In the genomic region with DNA sequence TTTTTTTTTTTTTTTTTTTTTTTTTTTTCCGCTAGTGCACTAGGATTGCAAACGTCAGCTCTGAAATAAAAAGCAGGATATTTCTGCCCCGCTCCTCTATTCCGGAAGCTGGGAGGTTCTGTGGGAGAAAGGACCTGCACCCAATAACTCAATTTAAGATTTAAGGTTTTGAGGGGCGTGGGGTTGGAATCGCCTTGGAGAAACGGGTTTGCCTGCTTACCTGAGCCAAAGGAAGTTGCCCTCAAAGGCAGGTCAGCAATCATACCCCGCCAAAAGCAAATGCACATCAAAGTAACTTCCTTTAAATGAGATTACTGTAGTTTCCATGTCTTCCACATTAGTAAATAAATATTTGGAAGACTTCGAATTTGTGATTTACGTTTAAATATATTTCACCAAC, we compare ENCODE assay signal across 9 cellular contexts. TPM values are rescaled to one million over a fixed set of nuclear protein-coding genes. Genes with fewer than 3 reads are reported as not detected.
DNase-seq lines count a peak whose midpoint lies in the region; ATAC-seq and TF ChIP-seq lines count a peak whose summit lies in the region.
"Had no signal": no experiment of that assay in that cellular context is flagged by ENCODE, and none has a peak within 500 bp of the region (broad histone marks: within the 10 kb centered on the region; RNA-seq: fewer than 3 reads in every experiment).

No MANE protein-coding gene starts in this region.

- H3K27ac Mint-ChIP-seq in activated naive CD4-positive, alpha-beta T cell treated with anti-CD3 and anti-CD28 coated beads, Interleukin-2, amount 50 U/mL, for 24 hours = no peak overlapping the region

- H2BK5ac ChIP-seq in mesenchymal stem cell (ENCODE audit: low read depth, low read length, poor library complexity, severe bottlenecking) = no peak overlapping the region

- H2AK5ac ChIP-seq in mesenchymal stem cell (ENCODE audit: low read length, severe bottlenecking) = no peak overlapping the region

- peaks cover 61% of the 10 kb centered on the region for H3K79me2 ChIP-seq in mammary epithelial cell (ENCODE audit: insufficient read depth, low read length)

- TF ChIP-seq CTCF in mammary epithelial cell (conservative IDR thresholded peaks at IDR 0.05 in 1 of 2, IDR thresholded peaks at IDR 0.05 in 1 of 2; ENCODE audit: extremely low read depth in 1 of 2, insufficient read depth in 1 of 2, low read depth in 1 of 2, low read length in 2 of 2) (no peak), transverse colon (IDR thresholded peaks at IDR 0.05) (no peak)

- BruUV-seq in mammary epithelial cell (replicated peaks; lab: Mats Ljungman, UMichigan) = TSS peak; percentile 79

- no peaks in the 10 kb centered on the region for H3K9me3 Mint-ChIP-seq in activated naive CD4-positive, alpha-beta T cell treated with anti-CD3 and anti-CD28 coated beads, Interleukin-2, amount 50 U/mL, for 24 hours

- TF ChIP-seq POLR2A in transverse colon (IDR thresholded peaks at IDR 0.05) = no peak

- TF ChIP-seq EP300 in transverse colon (IDR thresholded peaks at IDR 0.05; ENCODE audit: low read depth) = no peak

- H3K27me3 ChIP-seq in mammary epithelial cell (ENCODE audit: insufficient read depth, low read length) (no peaks in the 10 kb centered on the region), mesenchymal stem cell (ENCODE audit: control insufficient read depth in 1 of 2, insufficient read depth in 1 of 2, low read length in 2 of 2) (peaks cover 9 to 44% of the 10 kb centered on the region in 2 experiments), transverse colon (peaks cover 11% of the 10 kb centered on the region)

- H3K4me1 ChIP-seq in mammary epithelial cell (ENCODE audit: insufficient read depth, low read length) (peaks cover 34% of the 10 kb centered on the region), mesenchymal stem cell (ENCODE audit: control insufficient read depth, insufficient read depth, low read depth, low read length) (peaks cover 16% of the 10 kb centered on the region), transverse colon (peaks cover 0 to 20% (median 8%) of the 10 kb centered on the region in 4 donors)

- no peak overlapping the region for H2BK15ac ChIP-seq in mesenchymal stem cell (ENCODE audit: low read depth, poor library complexity, severe bottlenecking)

- H3K36me3 Mint-ChIP-seq in activated naive CD4-positive, alpha-beta T cell treated with anti-CD3 and anti-CD28 coated beads, Interleukin-2, amount 50 U/mL, for 24 hours = no peaks in the 10 kb centered on the region

- intact Hi-C loops in mammary epithelial cell (cut with micrococcal nuclease) = loop anchor here (1.0 to 10.0 kb wide), 9 partner anchors 22 to 1203 kb away; no protein-coding TSS in a partner anchor
- intact Hi-C loops in transverse colon (cut with DNase I; ENCODE audit: low total_unique reads) = loop anchor here (1.0 kb wide), 1 partner anchor 25 kb away; no protein-coding TSS in a partner anchor

- no peak overlapping the region for H2BK12ac ChIP-seq in mesenchymal stem cell (ENCODE audit: low read length in 2 of 2)

- peak overlapping the region; percentile 74 for H3K9ac ChIP-seq in mammary epithelial cell (ENCODE audit: insufficient read depth, low read length)
- H3K9ac ChIP-seq in mesenchymal stem cell (ENCODE audit: low read length) = no peak overlapping the region
- H3K9ac ChIP-seq: BLaER1 had no signal

- H3K4me1 Mint-ChIP-seq in activated naive CD4-positive, alpha-beta T cell treated with anti-CD3 and anti-CD28 coated beads, Interleukin-2, amount 50 U/mL, for 24 hours = peaks cover 16% of the 10 kb centered on the region

- CTCF ChIA-PET in mammary epithelial cell (lab: Charles Lee; ENCODE audit: low non-redundant PET) = no interaction called here

- H3K9me3 ChIP-seq in mammary epithelial cell (replicated peaks; ENCODE audit: insufficient read depth, low read length) (no peaks in the 10 kb centered on the region), mesenchymal stem cell (ENCODE audit: control insufficient read depth, low read length) (no peaks in the 10 kb centered on the region), transverse colon (no peaks in the 10 kb centered on the region)

- H3K4me2 ChIP-seq in mammary epithelial cell (ENCODE audit: insufficient read depth, low read depth, low read length) (peak overlapping the region; percentile 98), mesenchymal stem cell (ENCODE audit: low read length, poor library complexity, severe bottlenecking) (peak overlapping the region; percentile 98)

- dilution Hi-C loops in mammary epithelial cell (cut with HindIII; ENCODE audit: low sequenced_read_pairs) = loop anchor here (5.0 kb wide), 2 partner anchors 53 to 183 kb away; no protein-coding TSS in a partner anchor

- H3K27me3 Mint-ChIP-seq in activated naive CD4-positive, alpha-beta T cell treated with anti-CD3 and anti-CD28 coated beads, Interleukin-2, amount 50 U/mL, for 24 hours = peaks cover 19% of the 10 kb centered on the region

- DNase-seq in activated naive CD4-positive, alpha-beta T cell treated with Interleukin-2 at 50 U/mL for 16 hours = no peak
- DNase-seq in mammary epithelial cell = no peak
- DNase-seq in mesenchymal stem cell = no peak
- peak; percentile 44 for DNase-seq in transverse colon
- DNase-seq in RKO (ENCODE audit: low spot score) = no peak
- DNase-seq in hypothalamus (lab: John Stamatoyannopoulos, UW) = no peak

- WGBS in mammary epithelial cell (ENCODE audit: low coverage, missing lambda C conversion rate) = 0% methylated on average over 9 of the region's 10 CpGs
- 0% methylated on average over 2 of the region's 10 CpGs for WGBS in mesenchymal stem cell
- 36% methylated on average over 6 to 10 of the region's 10 CpGs for WGBS in transverse colon (ENCODE audit: low coverage in 1 of 2), 2 donors

- H3K23ac ChIP-seq in mesenchymal stem cell (ENCODE audit: low read length in 2 of 2) = no peak overlapping the region

- H3K27ac ChIP-seq in mammary epithelial cell (ENCODE audit: insufficient read depth, low read depth, low read length) (peak overlapping the region; percentile 84), mesenchymal stem cell (ENCODE audit: low read length, poor library complexity, severe bottlenecking) (no peak overlapping the region), transverse colon (peak overlapping the region; percentile 77 to 83 (median 81))
- H3K27ac ChIP-seq: BLaER1 had no signal

- no peak overlapping the region for H4K91ac ChIP-seq in mesenchymal stem cell (ENCODE audit: low read length)

- in situ Hi-C loops in mammary epithelial cell (cut with MboI; ENCODE audit: low sequenced_read_pairs in 2 of 2) = loop anchor here (5.0 to 25.0 kb wide), 4 partner anchors 195 to 847 kb away; no protein-coding TSS in a partner anchor
- in situ Hi-C loops in transverse colon (cut with MboI; ENCODE audit: low pct_ligation_motif_present in 1 of 4, low pct_unique_long_range_greater_than_20kb in 1 of 4, low sequenced_read_pairs in 3 of 4) = loop anchor here in 1 of 4 donors (10.0 kb wide), 1 partner anchor 845 kb away; no protein-coding TSS in a partner anchor

- no peak for ATAC-seq in HG03045 (IDR thresholded peaks at IDR 0.05; ENCODE audit: unreplicated experiment)

- H3K18ac ChIP-seq in mesenchymal stem cell (ENCODE audit: low read depth in 1 of 2, low read length in 2 of 2) = no peak overlapping the region

- H3K4me3 ChIP-seq in mammary epithelial cell (replicated peaks in 1 of 3; ENCODE audit: insufficient read depth in 1 of 3, low read depth in 2 of 3, low read length in 3 of 3) (peak overlapping the region; percentile 78 to 83 (median 82)), mesenchymal stem cell (ENCODE audit: insufficient read depth in 1 of 2, low read depth in 1 of 2, low read length in 2 of 2) (peak overlapping the region in 1 of 2 experiments; percentile 60), transverse colon (peak overlapping the region in 3 of 4 donors; percentile 47 to 75 (median 69))

- H2AFZ ChIP-seq in mammary epithelial cell (ENCODE audit: low read depth, low read length) (peak overlapping the region; percentile 86), mesenchymal stem cell (ENCODE audit: low read depth, low read length) (no peak overlapping the region)

- H3K4me3 Mint-ChIP-seq in activated naive CD4-positive, alpha-beta T cell treated with anti-CD3 and anti-CD28 coated beads, Interleukin-2, amount 50 U/mL, for 24 hours = peak overlapping the region; percentile 26

- H3K14ac ChIP-seq in mesenchymal stem cell (ENCODE audit: low read length in 2 of 2) = no peak overlapping the region

- H3K79me1 ChIP-seq in mesenchymal stem cell (replicated peaks; ENCODE audit: low read length, poor library complexity, severe bottlenecking) = peaks cover 14% of the 10 kb centered on the region

- H4K20me1 ChIP-seq in mammary epithelial cell (ENCODE audit: insufficient read depth, low read length) = no peaks in the 10 kb centered on the region
- H4K20me1 ChIP-seq: BLaER1 had no signal

- H4K8ac ChIP-seq in mesenchymal stem cell (ENCODE audit: low read length) = no peak overlapping the region

- no peak overlapping the region for H2BK120ac ChIP-seq in mesenchymal stem cell (ENCODE audit: low read depth, low read length)

- H3K36me3 ChIP-seq in mammary epithelial cell (ENCODE audit: insufficient read depth, low read length) (peaks cover 3% of the 10 kb centered on the region), mesenchymal stem cell (ENCODE audit: control insufficient read depth in 1 of 2, insufficient read depth in 2 of 2, low read depth in 1 of 2, low read length in 2 of 2) (no peaks in the 10 kb centered on the region), transverse colon (no peaks in the 10 kb centered on the region)
- H3K36me3 ChIP-seq: BLaER1 had no signal

- H3K4ac ChIP-seq in mesenchymal stem cell (ENCODE audit: low read depth in 1 of 2, low read length in 2 of 2) = no peak overlapping the region

RNA-seq across cellular contexts. Expression of a gene that starts 1.0 kb away (rescaled TPM):
- total RNA-seq in mammary epithelial cell (10 to 100 TPM in 1 of 2 donors, 1 to 10 TPM in 1; 5.2 to 20.7 TPM), transverse colon (1 to 10 TPM in 2 of 4 donors, not detected in 2; 3.2 to 4.9 TPM)
- polyA plus RNA-seq in mammary epithelial cell = 6.6 TPM
- 3.2 TPM for polyA minus RNA-seq in mammary epithelial cell
- 0.07 TPM for polyA plus RNA-seq in mesenchymal stem cell (2013, experiment 1 of 2)
- polyA plus RNA-seq in mesenchymal stem cell (2013, experiment 2 of 2) = 0.03 TPM
